In the genomic region with DNA sequence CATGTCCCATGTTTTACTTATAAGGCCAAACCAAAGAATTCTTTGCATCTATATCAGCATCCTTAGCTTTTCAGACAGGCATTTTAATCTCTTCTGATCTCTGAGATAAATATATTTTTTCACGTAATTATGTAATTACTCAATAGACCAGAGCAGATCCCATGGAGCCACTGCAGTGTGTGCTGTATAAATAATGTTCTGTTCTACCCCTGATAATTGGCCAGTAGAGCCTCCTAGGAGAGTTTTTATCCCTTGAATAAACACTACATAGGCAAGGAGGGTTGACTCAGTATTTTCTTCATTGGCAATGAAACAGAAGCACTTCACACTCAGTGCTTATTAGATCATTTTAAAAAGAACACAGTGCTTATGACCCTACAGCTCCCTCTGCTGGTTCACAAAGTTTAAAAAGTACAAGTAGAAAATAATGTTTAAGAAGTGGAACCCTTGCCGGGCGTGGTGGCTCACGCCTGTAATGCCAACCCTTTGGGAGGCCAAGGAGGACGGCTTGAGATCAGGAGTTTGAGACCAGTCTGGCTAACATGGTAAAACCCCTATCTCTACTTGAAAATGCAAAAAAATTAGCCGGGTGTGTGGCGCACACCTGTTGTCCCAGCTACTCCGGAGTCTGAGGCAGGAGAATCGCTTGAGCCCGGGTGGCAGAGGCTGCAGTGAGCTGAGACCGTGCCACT, we compare ENCODE assay signal across 8 cellular contexts.
DNase-seq lines count a peak whose midpoint lies in the region; ATAC-seq, FAIRE-seq and TF ChIP-seq lines count a peak whose summit lies in the region.

No MANE protein-coding gene starts in this region.

- no peak overlapping the region for H3K27ac Mint-ChIP-seq in type B pancreatic cell

- no peak overlapping the region for H2AFZ ChIP-seq in KMS-11 (ENCODE audit: low read depth)

- no peaks in the 10 kb centered on the region for H3K79me2 ChIP-seq in KMS-11 (ENCODE audit: insufficient read depth, low read depth)

- no peaks in the 10 kb centered on the region for H3K9me3 ChIP-seq in NT2/D1 (ENCODE audit: insufficient read depth, low read length)

- H3K36me3 Mint-ChIP-seq in type B pancreatic cell: no peaks in the 10 kb centered on the region

- peak; percentile 97 for DNase-seq in DMS79 treated with DMSO at 0.1 percent for 48 hours (lab: John Stamatoyannopoulos, UW)
- peak; percentile 63 for DNase-seq in NT2/D1 (ENCODE audit: low read depth, low spot score)
- DNase-seq in bronchial epithelial cell (ENCODE audit: low read depth): peak; percentile 86
- DNase-seq in left lobe of liver (ENCODE audit: low spot score): peak; percentile 47
- no peak for DNase-seq in type B pancreatic cell (ENCODE audit: extremely low spot score, unreplicated experiment)

- H4K20me1 ChIP-seq in KMS-11 (ENCODE audit: insufficient read depth): no peaks in the 10 kb centered on the region

- H3K9ac ChIP-seq in KMS-11 (no peak overlapping the region), NT2/D1 (ENCODE audit: insufficient read length, low read depth) (no peak overlapping the region)

- H3K27ac ChIP-seq in KMS-11: no peak overlapping the region

- H3K4me3 Mint-ChIP-seq in type B pancreatic cell: no peak overlapping the region

- no peaks in the 10 kb centered on the region for H3K4me1 ChIP-seq in KMS-11 (ENCODE audit: low read depth, poor library complexity, severe bottlenecking)
- no peaks in the 10 kb centered on the region for H3K4me1 ChIP-seq in NT2/D1 (ENCODE audit: insufficient read depth, insufficient read length)

- TF ChIP-seq CTCF in KMS-11 (conservative IDR thresholded peaks at IDR 0.05; ENCODE audit: low read depth, low read length): peak; percentile 83
- peak; percentile 57 for TF ChIP-seq CTCF in bronchial epithelial cell (IDR thresholded peaks at IDR 0.05; ENCODE audit: insufficient read depth, low read length, severe bottlenecking)
- peak; percentile 86 for TF ChIP-seq CTCF in type B pancreatic cell (conservative IDR thresholded peaks at IDR 0.05)

- H3K36me3 ChIP-seq in KMS-11 (ENCODE audit: insufficient read depth) (no peaks in the 10 kb centered on the region), NT2/D1 (ENCODE audit: insufficient read depth, insufficient read length, low read length) (no peaks in the 10 kb centered on the region), bronchial epithelial cell (ENCODE audit: control insufficient read depth, insufficient read depth, low read length) (no peaks in the 10 kb centered on the region)

- H3K27me3 ChIP-seq in KMS-11 (ENCODE audit: insufficient read depth, low read depth): no peaks in the 10 kb centered on the region
- no peaks in the 10 kb centered on the region for H3K27me3 ChIP-seq in NT2/D1 (ENCODE audit: insufficient read depth, insufficient read length)
- no peaks in the 10 kb centered on the region for H3K27me3 ChIP-seq in bronchial epithelial cell (ENCODE audit: control insufficient read depth, insufficient read depth, low read length)

- H3K4me1 Mint-ChIP-seq in type B pancreatic cell (ENCODE audit: unreplicated experiment): peaks cover 9% of the 10 kb centered on the region

- peaks cover 5% of the 10 kb centered on the region for H3K9me3 Mint-ChIP-seq in type B pancreatic cell

- no peak overlapping the region for H3K4me2 ChIP-seq in KMS-11

- H3K4me3 ChIP-seq in KMS-11 (IDR thresholded peaks at IDR 0.05; ENCODE audit: insufficient read depth, low read depth, low read length): no peak overlapping the region
- H3K4me3 ChIP-seq in NT2/D1 (ENCODE audit: insufficient read length, low read depth): no peak overlapping the region
- H3K4me3 ChIP-seq in bronchial epithelial cell (ENCODE audit: low read depth, low read length): no peak overlapping the region

- ATAC-seq in GM21526 (IDR thresholded peaks at IDR 0.05; ENCODE audit: low FRiP score, unreplicated experiment) (peak; percentile 81), left lobe of liver (peak; percentile 96), HG03457 (IDR thresholded peaks at IDR 0.05; ENCODE audit: unreplicated experiment) (no peak)

- no peak for FAIRE-seq in bronchial epithelial cell (lab: Jason Lieb, UNC)

- H3K27me3 Mint-ChIP-seq in type B pancreatic cell: no peaks in the 10 kb centered on the region
